21 cellular contexts compared by ENCODE assay signal in the genomic region with DNA sequence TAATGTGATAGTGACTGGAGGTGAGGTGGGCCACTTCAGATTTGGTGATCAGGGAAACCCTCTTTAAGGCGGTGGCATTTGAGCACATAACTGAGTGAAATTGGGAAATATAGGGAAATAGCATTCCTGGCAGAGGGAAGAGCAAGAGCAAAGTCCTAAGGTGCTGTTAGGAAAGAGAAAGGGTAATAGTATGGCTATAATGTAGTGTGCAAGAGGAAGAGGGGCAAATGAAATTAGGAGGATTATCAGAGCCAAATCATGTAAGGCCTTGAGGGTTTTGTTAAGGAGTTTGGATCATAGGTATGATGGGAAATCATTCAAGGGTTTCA. TPM values are rescaled to one million over a fixed set of nuclear protein-coding genes. Genes with fewer than 3 reads are reported as not detected.
"Had no signal": no experiment of that assay in that cellular context is flagged by ENCODE, and none has a peak within 500 bp of the region (broad histone marks: within the 10 kb centered on the region; RNA-seq: fewer than 3 reads in every experiment).

No MANE protein-coding gene starts in this region.

- H3K36me3 Mint-ChIP-seq: natural killer cell had no signal

- H3K27me3 Mint-ChIP-seq: activated B cell treated with CpG ODN at 0.5 μM for 24 hours; activated naive CD8-positive, alpha-beta T cell treated with anti-CD3 and anti-CD28 coated beads for 36 hours; effector memory CD8-positive, alpha-beta T cell; stimulated activated naive B cell treated with anti-CD40 and anti-IgM and Interleukin-4, amounts not matched to agents 10 μg/mL and 1 μg/mL and 100 μg/mL, for 72 hours had no signal

- H3K4me3 Mint-ChIP-seq: activated B cell treated with CpG ODN at 0.5 μM for 24 hours; activated naive CD8-positive, alpha-beta T cell treated with anti-CD3 and anti-CD28 coated beads for 36 hours; effector memory CD8-positive, alpha-beta T cell; natural killer cell; stimulated activated naive B cell treated with anti-CD40 and anti-IgM and Interleukin-4, amounts not matched to agents 10 μg/mL and 1 μg/mL and 100 μg/mL, for 72 hours had no signal

- H3K4me3 ChIP-seq: breast epithelium, gastrocnemius medialis, heart right ventricle, tibial nerve, uterus had no signal

- H3K27ac ChIP-seq: breast epithelium, epithelial cell of prostate, gastrocnemius medialis, heart right ventricle, tibial nerve had no signal

- DNase-seq: activated B cell treated with CpG ODN at 0.5 μM for 24 hours; activated CD4-positive, alpha-beta T cell treated with anti-CD3 and anti-CD28 coated beads for 48 hours; activated CD8-positive, alpha-beta memory T cell treated with anti-CD3 and anti-CD28 coated beads for 24 hours; activated gamma-delta T cell treated with Interleukin-2 at 50 U/mL for 16 hours; activated naive CD8-positive, alpha-beta T cell treated with anti-CD3 and anti-CD28 coated beads for 36 hours; amygdala; cerebellar nuclear complex; effector memory CD8-positive, alpha-beta T cell; gastrocnemius medialis; heart right ventricle; mammary epithelial cell; natural killer cell; stimulated activated CD4-positive, alpha-beta T cell treated with anti-CD3 and anti-CD28 coated beads, Interleukin-2, amount 100 ng/mL, for 48 hours; stimulated activated naive B cell treated with anti-CD40 and anti-IgM and Interleukin-4, amounts not matched to agents 10 μg/mL and 1 μg/mL and 100 μg/mL, for 72 hours; T-helper 2 cell; uterus had no signal

- ATAC-seq: effector memory CD8-positive, alpha-beta T cell; gastrocnemius medialis; heart right ventricle; natural killer cell; stimulated activated naive B cell treated with anti-CD40 and anti-IgM and Interleukin-4, amounts not matched to agents 10 μg/mL and 1 μg/mL and 100 μg/mL, for 72 hours had no signal

- H3K9me3 ChIP-seq: breast epithelium, gastrocnemius medialis, tibial nerve, uterus had no signal

- H3K27me3 ChIP-seq: breast epithelium, gastrocnemius medialis, heart right ventricle, tibial nerve, uterus had no signal

- H3K4me1 Mint-ChIP-seq: activated B cell treated with CpG ODN at 0.5 μM for 24 hours; activated naive CD8-positive, alpha-beta T cell treated with anti-CD3 and anti-CD28 coated beads for 36 hours; natural killer cell; stimulated activated naive B cell treated with anti-CD40 and anti-IgM and Interleukin-4, amounts not matched to agents 10 μg/mL and 1 μg/mL and 100 μg/mL, for 72 hours had no signal

- H3K36me3 ChIP-seq: breast epithelium, uterus had no signal

- H3K27ac Mint-ChIP-seq: activated B cell treated with CpG ODN at 0.5 μM for 24 hours; activated naive CD8-positive, alpha-beta T cell treated with anti-CD3 and anti-CD28 coated beads for 36 hours; effector memory CD8-positive, alpha-beta T cell; natural killer cell; stimulated activated naive B cell treated with anti-CD40 and anti-IgM and Interleukin-4, amounts not matched to agents 10 μg/mL and 1 μg/mL and 100 μg/mL, for 72 hours had no signal

- FAIRE-seq: islet of Langerhans had no signal

- H3K9me3 Mint-ChIP-seq: activated B cell treated with CpG ODN at 0.5 μM for 24 hours; activated naive CD8-positive, alpha-beta T cell treated with anti-CD3 and anti-CD28 coated beads for 36 hours; effector memory CD8-positive, alpha-beta T cell; natural killer cell; stimulated activated naive B cell treated with anti-CD40 and anti-IgM and Interleukin-4, amounts not matched to agents 10 μg/mL and 1 μg/mL and 100 μg/mL, for 72 hours had no signal

- H3K4me1 ChIP-seq: breast epithelium, gastrocnemius medialis had no signal

RNA-seq across cellular contexts. Expression of gene CYP26C1, which starts 27.8 kb away (rescaled TPM):
- total RNA-seq: activated naive CD8-positive, alpha-beta T cell treated with anti-CD3 and anti-CD28 coated beads for 36 hours; gastrocnemius medialis; mammary epithelial cell had no signal
- polyA plus RNA-seq: heart right ventricle had no signal

RNA-seq across cellular contexts. Expression of gene CYP26A1, which starts 40.9 kb away (rescaled TPM):
- total RNA-seq: activated naive CD8-positive, alpha-beta T cell treated with anti-CD3 and anti-CD28 coated beads for 36 hours; gastrocnemius medialis; heart right ventricle; mammary epithelial cell; mucosa of gallbladder; natural killer cell; tibial nerve had no signal
- polyA plus RNA-seq: heart right ventricle, mammary epithelial cell had no signal
